Comparison of ENCODE assay signal across 8 cellular contexts in the genomic region with DNA sequence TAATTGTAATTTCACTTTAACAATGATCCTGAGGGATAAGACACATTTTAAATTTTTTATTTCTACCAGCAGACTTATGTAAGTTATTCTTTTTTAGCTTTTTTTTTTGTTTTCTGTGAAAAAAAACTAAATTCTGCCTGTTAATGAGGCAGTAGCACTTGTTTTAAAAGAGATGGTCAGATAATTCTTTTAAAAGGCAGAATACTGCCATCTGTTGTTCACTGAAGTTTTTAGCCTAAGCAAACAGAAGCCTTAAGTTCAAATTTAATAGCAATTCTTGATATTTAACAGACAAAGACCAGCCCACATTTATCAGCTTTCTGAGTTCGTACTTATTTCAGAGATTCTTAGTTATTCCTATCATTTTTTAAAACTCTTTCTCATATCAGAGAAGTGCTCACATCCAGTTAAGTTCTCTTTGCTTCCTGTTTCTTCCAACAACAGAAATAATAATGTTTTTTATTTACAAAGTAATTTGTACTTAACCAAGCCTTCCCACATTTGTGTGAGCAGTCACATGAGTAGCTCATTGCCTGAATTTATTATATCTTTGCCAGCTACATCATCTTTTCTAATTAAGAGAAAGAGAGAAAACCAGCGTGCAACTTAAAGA.
DNase-seq lines count a peak whose midpoint lies in the region; ATAC-seq, FAIRE-seq and TF ChIP-seq lines count a peak whose summit lies in the region.

No MANE protein-coding gene starts in this region.

- H2AK5ac ChIP-seq in H1 (ENCODE audit: low read depth, low read length): no peak overlapping the region

- no peak overlapping the region for H4K91ac ChIP-seq in H1 (replicated peaks; ENCODE audit: insufficient read length, low read length)

- no peaks in the 10 kb centered on the region for H3K9me3 Mint-ChIP-seq in nephron
- H3K9me3 Mint-ChIP-seq in activated CD4-positive, alpha-beta T cell treated with anti-CD3 and anti-CD28 coated beads for 36 hours (ENCODE audit: low read depth): no peaks in the 10 kb centered on the region

- no peak overlapping the region for H2BK120ac ChIP-seq in H1 (replicated peaks; ENCODE audit: low read depth, low read length)

- intact Hi-C loops in activated CD4-positive, alpha-beta T cell treated with anti-CD3 and anti-CD28 coated beads for 36 hours (cut with DNase I, micrococcal nuclease): loop anchor here in 1 of 2 experiments (5.0 kb wide), 1 partner anchor 139 kb away; no protein-coding TSS in a partner anchor

- DNase-seq in GM13976 (ENCODE audit: low spot score) (no peak), NCI-H510A treated with DMSO at 0.1 percent for 48 hours (lab: John Stamatoyannopoulos, UW) (peak; percentile 55), H1 (ENCODE audit: low read depth in 1 of 2, low spot score in 2 of 2) (no peak)
- no peak for DNase-seq in activated CD4-positive, alpha-beta T cell treated with anti-CD3 and anti-CD28 coated beads for 36 hours
- no peak for DNase-seq in activated T-cell treated with anti-CD3 and anti-CD28 coated beads, Interleukin-2, amount 50 U/mL, for 48 hours

- no peak for TF ChIP-seq EP300 in H1 (IDR thresholded peaks at IDR 0.05; ENCODE audit: borderline replicate concordance in 1 of 2, low read depth in 2 of 2, low read length in 2 of 2)

- no peak overlapping the region for H3K56ac ChIP-seq in H1 (replicated peaks; ENCODE audit: insufficient read length, low read depth, low read length)

- H3K4ac ChIP-seq in H1 (replicated peaks; ENCODE audit: insufficient read length, low read depth, low read length): no peak overlapping the region

- H3K4me1 ChIP-seq in H1 (replicated peaks in 1 of 4; ENCODE audit: control insufficient read depth in 3 of 4, insufficient read depth in 4 of 4, low read length in 3 of 4): no peaks in the 10 kb centered on the region

- H3K23ac ChIP-seq in H1 (ENCODE audit: insufficient read length): no peak overlapping the region

- H2BK15ac ChIP-seq in H1 (ENCODE audit: low read length): no peak overlapping the region

- peak overlapping the region in 2 of 3 experiments; percentile 38 to 77 for H3K27ac Mint-ChIP-seq in nephron
- H3K27ac Mint-ChIP-seq in activated CD4-positive, alpha-beta T cell treated with anti-CD3 and anti-CD28 coated beads for 36 hours: no peak overlapping the region

- H3K4me3 Mint-ChIP-seq in nephron: no peak overlapping the region
- H3K4me3 Mint-ChIP-seq in activated CD4-positive, alpha-beta T cell treated with anti-CD3 and anti-CD28 coated beads for 36 hours: no peak overlapping the region

- H3K36me3 ChIP-seq in H1 (ENCODE audit: control insufficient read depth in 2 of 4, insufficient read depth in 4 of 4, low read length in 3 of 4): no peaks in the 10 kb centered on the region

- H3K79me1 ChIP-seq in H1 (ENCODE audit: low read depth, low read length): no peaks in the 10 kb centered on the region

- no peak overlapping the region for H4K5ac ChIP-seq in H1 (ENCODE audit: insufficient read length, low read depth, low read length)

- no peak overlapping the region for H2BK20ac ChIP-seq in H1 (ENCODE audit: low read length)

- no peak for ATAC-seq in activated CD4-positive, alpha-beta T cell treated with anti-CD3 and anti-CD28 coated beads for 36 hours
- ATAC-seq in GM18870 (IDR thresholded peaks at IDR 0.05; ENCODE audit: unreplicated experiment) (no peak), HG03280 (IDR thresholded peaks at IDR 0.05; ENCODE audit: unreplicated experiment) (no peak)

- TF ChIP-seq POLR2A in H1 (IDR thresholded peaks at IDR 0.05; ENCODE audit: control extremely low read depth in 1 of 2, low read depth in 2 of 2, low read length in 2 of 2): no peak

- H3K9me3 ChIP-seq in H1 (ENCODE audit: insufficient read depth in 2 of 2, low read depth in 1 of 2, low read length in 1 of 2): no peaks in the 10 kb centered on the region

- in situ Hi-C loops in GM13976 (cut with MboI; ENCODE audit: low sequenced_read_pairs, unreplicated experiment): no loop called here

- no peaks in the 10 kb centered on the region for H3K79me2 ChIP-seq in H1 (ENCODE audit: control insufficient read depth in 1 of 2, insufficient read depth in 2 of 2, low read length in 2 of 2)

- peak; percentile 48 to 61 for TF ChIP-seq RAD21 in H1 (IDR thresholded peaks at IDR 0.05 in 1 of 2, conservative IDR thresholded peaks at IDR 0.05 in 1 of 2; ENCODE audit: low read depth in 2 of 2, low read length in 2 of 2)

- no peak overlapping the region for H2BK12ac ChIP-seq in H1 (ENCODE audit: low read depth, low read length)

- no peak overlapping the region for H3K4me3 ChIP-seq in H1 (ENCODE audit: extremely low read depth in 1 of 4, insufficient read depth in 2 of 4, low read depth in 3 of 4, low read length in 4 of 4)

- TF ChIP-seq CTCF in GM13976 (IDR thresholded peaks at IDR 0.05; ENCODE audit: borderline replicate concordance, control extremely low read depth, extremely low read depth, insufficient read depth, missing control alignments): peak; percentile 17
- TF ChIP-seq CTCF in H1 (IDR thresholded peaks at IDR 0.05; ENCODE audit: control extremely low read depth in 1 of 3, insufficient read depth in 1 of 3, low read depth in 1 of 3, low read length in 3 of 3): peak in 2 of 3 experiments; percentile 14 to 35; a peak in 2 of 4 replicates
- peak; percentile 58 to 71 (median 58) for TF ChIP-seq CTCF in nephron (IDR thresholded peaks at IDR 0.05; ENCODE audit: unreplicated experiment in 3 of 3)

- no peaks in the 10 kb centered on the region for H3K27me3 Mint-ChIP-seq in nephron (ENCODE audit: low read depth)
- H3K27me3 Mint-ChIP-seq in activated CD4-positive, alpha-beta T cell treated with anti-CD3 and anti-CD28 coated beads for 36 hours: peaks cover 2% of the 10 kb centered on the region

- H3K4me1 Mint-ChIP-seq in nephron: peaks cover 18% of the 10 kb centered on the region
- no peaks in the 10 kb centered on the region for H3K4me1 Mint-ChIP-seq in activated CD4-positive, alpha-beta T cell treated with anti-CD3 and anti-CD28 coated beads for 36 hours

- no peaks in the 10 kb centered on the region for H4K20me1 ChIP-seq in H1 (replicated peaks in 1 of 2; ENCODE audit: control insufficient read depth in 1 of 2, insufficient read depth in 2 of 2, low read length in 2 of 2)

- FAIRE-seq in H1 (lab: Jason Lieb, UNC): peak; percentile 52

- POLR2A ChIA-PET in H1 (lab: Charles Lee; ENCODE audit: partially characterized antibody): no interaction called here
- POLR2A ChIA-PET in activated CD4-positive, alpha-beta T cell treated with anti-CD3 and anti-CD28 coated beads for 36 hours (lab: Charles Lee): interaction anchor here (0.6 kb wide), 1 partner anchor 13 kb away, joined by 3 read pairs; no protein-coding TSS in a partner anchor

- H3K27me3 ChIP-seq in H1 (replicated peaks in 1 of 4; ENCODE audit: control insufficient read depth in 3 of 4, extremely low read depth in 1 of 4, insufficient read depth in 3 of 4, low read length in 3 of 4): no peaks in the 10 kb centered on the region

- H2BK5ac ChIP-seq in H1 (ENCODE audit: low read depth, low read length): no peak overlapping the region

- H3K18ac ChIP-seq in H1 (ENCODE audit: extremely low read depth, low read length): no peak overlapping the region

- WGBS in H1 (ENCODE audit: extremely low coverage in 1 of 2, insufficient coverage in 1 of 2, insufficient read length in 1 of 2, insufficient replicate concordance in 2 of 2, low coverage in 1 of 2, low lambda C conversion rate in 2 of 2, missing lambda C conversion rate in 1 of 2), 2 experiments: 66% methylated on average over 2 of the region's 2 CpGs; no CpG with 5 or more reads in 1 of the 2 experiments

- no peaks in the 10 kb centered on the region for H3K23me2 ChIP-seq in H1 (ENCODE audit: low read depth, low read length)

- no peak overlapping the region for H4K8ac ChIP-seq in H1 (ENCODE audit: extremely low read depth, insufficient read depth, low read length)

- no peak overlapping the region; a peak in 1 of 7 replicates for H3K9ac ChIP-seq in H1 (replicated peaks in 1 of 4; ENCODE audit: extremely low read depth in 1 of 4, low read depth in 3 of 4, low read length in 3 of 4)

- H3K36me3 Mint-ChIP-seq in nephron (ENCODE audit: low read depth): no peaks in the 10 kb centered on the region
- H3K36me3 Mint-ChIP-seq in activated CD4-positive, alpha-beta T cell treated with anti-CD3 and anti-CD28 coated beads for 36 hours (ENCODE audit: low read depth): no peaks in the 10 kb centered on the region

- H3K14ac ChIP-seq in H1 (ENCODE audit: insufficient read length): no peak overlapping the region

- CTCF ChIA-PET in H1 (lab: Charles Lee; ENCODE audit: partially characterized antibody): interaction anchor here (0.6 to 3.2 kb wide), 15 partner anchors 8 to 1004 kb away, joined by 3 to 14 read pairs (median 3); no protein-coding TSS in a partner anchor
- CTCF ChIA-PET in activated CD4-positive, alpha-beta T cell treated with anti-CD3 and anti-CD28 coated beads for 36 hours (lab: Charles Lee): interaction anchor here (0.6 kb wide), 1 partner anchor 14 kb away, joined by 4 read pairs; no protein-coding TSS in a partner anchor

- no peak overlapping the region for H2AFZ ChIP-seq in H1 (ENCODE audit: low read length)

- no peak overlapping the region for H3K4me2 ChIP-seq in H1 (ENCODE audit: insufficient read depth in 1 of 2, low read depth in 2 of 2, low read length in 2 of 2)

- no peak overlapping the region for H3K27ac ChIP-seq in H1 (ENCODE audit: low read depth, low read length)

TF ChIP-seq in H1, 55 proteins besides CTCF, POLR2A, EP300 and RAD21 (continues in another document):
- TF ChIP-seq EGR1 (IDR thresholded peaks at IDR 0.05; ENCODE audit: borderline replicate concordance, low read depth, low read length): no peak
- no peak for TF ChIP-seq RBBP5 (IDR thresholded peaks at IDR 0.05; ENCODE audit: borderline replicate concordance, low read depth, low read length)
- TF ChIP-seq EZH2 (IDR thresholded peaks at IDR 0.05; ENCODE audit: low read depth, low read length, severe bottlenecking): no peak
- TF ChIP-seq CTBP2 (IDR thresholded peaks at IDR 0.05; ENCODE audit: borderline replicate concordance, insufficient read depth, insufficient read length, low read length): no peak
- TF ChIP-seq GABPA (IDR thresholded peaks at IDR 0.05; ENCODE audit: borderline replicate concordance, insufficient read depth, low read length): no peak
- TF ChIP-seq SIX5 (IDR thresholded peaks at IDR 0.05; ENCODE audit: low read depth, low read length): no peak
- TF ChIP-seq HDAC2 (IDR thresholded peaks at IDR 0.05; ENCODE audit: borderline replicate concordance in 1 of 2, low read depth in 2 of 2, low read length in 2 of 2): no peak
- TF ChIP-seq RXRA (IDR thresholded peaks at IDR 0.05; ENCODE audit: insufficient read depth, low read depth, low read length): no peak
- no peak for TF ChIP-seq CHD1 (IDR thresholded peaks at IDR 0.05; ENCODE audit: low read depth, low read length)
- no peak for TF ChIP-seq CBX8 (IDR thresholded peaks at IDR 0.05; ENCODE audit: borderline replicate concordance, low read depth, low read length)
- TF ChIP-seq SUZ12 (IDR thresholded peaks at IDR 0.05; ENCODE audit: low read length): no peak
- TF ChIP-seq MAFK (IDR thresholded peaks at IDR 0.05; ENCODE audit: low read depth, low read length): no peak
- no peak for TF ChIP-seq SP2 (IDR thresholded peaks at IDR 0.05; ENCODE audit: low read length)
- TF ChIP-seq FOSL1 (IDR thresholded peaks at IDR 0.05; ENCODE audit: insufficient read depth, low read depth, low read length): no peak
